Comparison of ENCODE assay signal across 9 cellular contexts in genomic region chr4:38078590-38079381, GRCh38.
DNase-seq lines count a peak whose midpoint lies in the region; ATAC-seq lines count a peak whose summit lies in the region.
"Had no signal": no experiment of that assay in that cellular context is flagged by ENCODE, and none has a peak within 500 bp of the region (broad histone marks: within the 10 kb centered on the region; RNA-seq: fewer than 3 reads in every experiment).

No MANE protein-coding gene starts in this region.

- H3K4me3 Mint-ChIP-seq in stimulated activated effector memory CD8-positive, alpha-beta T cell treated with anti-CD3 and anti-CD28 coated beads, Interleukin-12 subunit alpha, Interleukin-12 subunit beta, amount 100 ng/mL, for 72 hours = peak overlapping the region; percentile 8

- no peaks in the 10 kb centered on the region for H3K9me3 Mint-ChIP-seq in stimulated activated effector memory CD8-positive, alpha-beta T cell treated with anti-CD3 and anti-CD28 coated beads, Interleukin-12 subunit alpha, Interleukin-12 subunit beta, amount 100 ng/mL, for 72 hours

- ATAC-seq in activated CD4-positive, CD25-positive, alpha-beta regulatory T cell treated with anti-CD3 and anti-CD28 coated beads, Interleukin-2, amount 50 U/mL, for 24 hours = peak; percentile 70 to 85
- peak; percentile 62 for ATAC-seq in stimulated activated effector memory CD8-positive, alpha-beta T cell treated with anti-CD3 and anti-CD28 coated beads, Interleukin-12 subunit alpha, Interleukin-12 subunit beta, amount 100 ng/mL, for 72 hours
- ATAC-seq in GM18861 (IDR thresholded peaks at IDR 0.05; ENCODE audit: unreplicated experiment) = no peak
- ATAC-seq in HG02970 (IDR thresholded peaks at IDR 0.05; ENCODE audit: low FRiP score, unreplicated experiment) = no peak

- H3K36me3 Mint-ChIP-seq in stimulated activated effector memory CD8-positive, alpha-beta T cell treated with anti-CD3 and anti-CD28 coated beads, Interleukin-12 subunit alpha, Interleukin-12 subunit beta, amount 100 ng/mL, for 72 hours = peaks cover 5% of the 10 kb centered on the region

- peak overlapping the region; percentile 76 for H3K27ac Mint-ChIP-seq in stimulated activated effector memory CD8-positive, alpha-beta T cell treated with anti-CD3 and anti-CD28 coated beads, Interleukin-12 subunit alpha, Interleukin-12 subunit beta, amount 100 ng/mL, for 72 hours

- no peak for DNase-seq in activated CD4-positive, CD25-positive, alpha-beta regulatory T cell treated with anti-CD3 and anti-CD28 coated beads, Interleukin-2, amount 50 U/mL, for 72 hours
- DNase-seq in SKM-1 treated with dmso at 0.1 percent for 144 hours (lab: John Stamatoyannopoulos, UW; ENCODE audit: unreplicated experiment) (peak; percentile 50), globus pallidus (ENCODE audit: low spot score) (peak; percentile 40), amygdala (lab: John Stamatoyannopoulos, UW) (no peak)
- no peak for DNase-seq in stimulated activated effector memory CD8-positive, alpha-beta T cell treated with anti-CD3 and anti-CD28 coated beads, Interleukin-12 subunit alpha, Interleukin-12 subunit beta, amount 100 ng/mL, for 72 hours (ENCODE audit: low spot score in 2 of 2)
- DNase-seq: aorta had no signal

- H3K4me1 Mint-ChIP-seq in stimulated activated effector memory CD8-positive, alpha-beta T cell treated with anti-CD3 and anti-CD28 coated beads, Interleukin-12 subunit alpha, Interleukin-12 subunit beta, amount 100 ng/mL, for 72 hours = peaks cover 24% of the 10 kb centered on the region

Comparison
In these comparisons a context has a peak if more than half of its experiments do, and no peak if none do; other contexts are left out.
1. ATAC-seq: peak in activated CD4-positive, CD25-positive, alpha-beta regulatory T cell treated with anti-CD3 and anti-CD28 coated beads, Interleukin-2, amount 50 U/mL, for 24 hours (2 of 2) and stimulated activated effector memory CD8-positive, alpha-beta T cell treated with anti-CD3 and anti-CD28 coated beads, Interleukin-12 subunit alpha, Interleukin-12 subunit beta, amount 100 ng/mL, for 72 hours (single experiment); none in GM18861 (single experiment) and HG02970 (single experiment).
2. DNase-seq: peak in SKM-1 treated with dmso at 0.1 percent for 144 hours (single experiment) and globus pallidus (single experiment); none in activated CD4-positive, CD25-positive, alpha-beta regulatory T cell treated with anti-CD3 and anti-CD28 coated beads, Interleukin-2, amount 50 U/mL, for 72 hours (single experiment), stimulated activated effector memory CD8-positive, alpha-beta T cell treated with anti-CD3 and anti-CD28 coated beads, Interleukin-12 subunit alpha, Interleukin-12 subunit beta, amount 100 ng/mL, for 72 hours (0 of 2) and amygdala (0 of 56).